Comparison of ENCODE assay signal across 11 cellular contexts in genomic region chr6:582370-582769, GRCh38.
DNase-seq lines count a peak whose midpoint lies in the region; ATAC-seq, FAIRE-seq and TF ChIP-seq lines count a peak whose summit lies in the region.
"Had no signal": no experiment of that assay in that cellular context is flagged by ENCODE, and none has a peak within 500 bp of the region (broad histone marks: within the 10 kb centered on the region; RNA-seq: fewer than 3 reads in every experiment).

No MANE protein-coding gene starts in this region.

- WGBS in mammary epithelial cell (ENCODE audit: low coverage, missing lambda C conversion rate) = 66% methylated on average over 11 of the region's 12 CpGs
- WGBS in heart left ventricle, 4 donors = 80 to 90% (median 82%) methylated on average over 12 of the region's 12 CpGs

- no peak overlapping the region for H3K9ac ChIP-seq in mammary epithelial cell (ENCODE audit: insufficient read depth, low read length)

- H3K27ac ChIP-seq in mammary epithelial cell (ENCODE audit: insufficient read depth, low read depth, low read length) (no peak overlapping the region), heart left ventricle (peak overlapping the region in 1 of 12 donors; percentile 44)

- in situ Hi-C loops in mammary epithelial cell (cut with MboI; ENCODE audit: low sequenced_read_pairs in 2 of 2) = loop anchor here (25.0 kb wide), 2 partner anchors 755 to 805 kb away; partner anchors contain the start of gene FOXF2 (in 1 of the 2)

- H3K4me2 ChIP-seq in mammary epithelial cell (ENCODE audit: insufficient read depth, low read depth, low read length) = peak overlapping the region; percentile 18

- no peak for ATAC-seq in HG03175 (IDR thresholded peaks at IDR 0.05; ENCODE audit: unreplicated experiment)
- ATAC-seq in heart left ventricle = no peak
- ATAC-seq: stimulated activated naive B cell treated with anti-CD40 and anti-IgM and Interleukin-4, amounts not matched to agents 10 μg/mL and 1 μg/mL and 100 μg/mL, for 72 hours had no signal

- TF ChIP-seq POLR2A in heart left ventricle (IDR thresholded peaks at IDR 0.05) = no peak

- dilution Hi-C loops in mammary epithelial cell (cut with HindIII; ENCODE audit: low sequenced_read_pairs) = no loop called here

- H3K27me3 ChIP-seq in mammary epithelial cell (ENCODE audit: insufficient read depth, low read length) = no peaks in the 10 kb centered on the region
- no peaks in the 10 kb centered on the region for H3K27me3 ChIP-seq in kidney epithelial cell (ENCODE audit: control insufficient read depth, insufficient read depth, low read length)
- no peaks in the 10 kb centered on the region for H3K27me3 ChIP-seq in heart left ventricle

- H3K79me2 ChIP-seq in mammary epithelial cell (ENCODE audit: insufficient read depth, low read length) = no peaks in the 10 kb centered on the region

- intact Hi-C loops in mammary epithelial cell (cut with micrococcal nuclease) = loop anchor here (10.0 kb wide), 1 partner anchor 288 kb away; the partner anchor contains the start of gene DUSP22
- intact Hi-C loops in heart left ventricle (cut with DNase I) = no loop called here

- no peaks in the 10 kb centered on the region for H3K36me3 ChIP-seq in mammary epithelial cell (ENCODE audit: insufficient read depth, low read length)
- H3K36me3 ChIP-seq in kidney epithelial cell (ENCODE audit: control insufficient read depth, insufficient read depth, low read length) = peaks cover 1% of the 10 kb centered on the region
- H3K36me3 ChIP-seq in heart left ventricle = no peaks in the 10 kb centered on the region

- no peaks in the 10 kb centered on the region for H4K20me1 ChIP-seq in mammary epithelial cell (ENCODE audit: insufficient read depth, low read length)

- no peak for FAIRE-seq in HTR-8/SVneo (lab: Jason Lieb, UNC)

- H2AFZ ChIP-seq in mammary epithelial cell (ENCODE audit: low read depth, low read length) = no peak overlapping the region

- H3K4me1 ChIP-seq in mammary epithelial cell (ENCODE audit: insufficient read depth, low read length) = peaks cover 17% of the 10 kb centered on the region
- H3K4me1 ChIP-seq in heart left ventricle = peaks cover 0 to 15% (median 7%) of the 10 kb centered on the region in 12 donors

- CTCF ChIA-PET in mammary epithelial cell (lab: Charles Lee; ENCODE audit: low non-redundant PET) = interaction anchor here (0.6 kb wide), 1 partner anchor 11 kb away, joined by 3 read pairs; no protein-coding TSS in a partner anchor

- H3K9me3 ChIP-seq in mammary epithelial cell (replicated peaks; ENCODE audit: insufficient read depth, low read length) (no peaks in the 10 kb centered on the region), heart left ventricle (no peaks in the 10 kb centered on the region)

- DNase-seq in 8988T = peak; percentile 56
- DNase-seq in HTR-8/SVneo (ENCODE audit: insufficient read length, low spot score) = peak; percentile 53
- DNase-seq in mammary epithelial cell = no peak
- peak; percentile 12 for DNase-seq in kidney epithelial cell (ENCODE audit: low read depth)
- no peak for DNase-seq in anterior cingulate cortex (lab: John Stamatoyannopoulos, UW)
- DNase-seq in GM20000 (ENCODE audit: low spot score) = no peak
- no peak for DNase-seq in heart left ventricle
- DNase-seq: NCI-H2029; stimulated activated CD4-positive, alpha-beta T cell treated with anti-CD3 and anti-CD28 coated beads, Interleukin-4, amount 100 ng/mL, for 1 hour; stimulated activated naive B cell treated with anti-CD40 and anti-IgM and Interleukin-4, amounts not matched to agents 10 μg/mL and 1 μg/mL and 100 μg/mL, for 72 hours had no signal

- no peak overlapping the region for H3K4me3 ChIP-seq in mammary epithelial cell (replicated peaks in 1 of 3; ENCODE audit: insufficient read depth in 1 of 3, low read depth in 2 of 3, low read length in 3 of 3)
- H3K4me3 ChIP-seq in kidney epithelial cell (ENCODE audit: low read depth, low read length) = no peak overlapping the region
- H3K4me3 ChIP-seq in heart left ventricle = no peak overlapping the region

- TF ChIP-seq CTCF in mammary epithelial cell (conservative IDR thresholded peaks at IDR 0.05 in 1 of 2, IDR thresholded peaks at IDR 0.05 in 1 of 2; ENCODE audit: extremely low read depth in 1 of 2, insufficient read depth in 1 of 2, low read depth in 1 of 2, low read length in 2 of 2) (no peak), kidney epithelial cell (IDR thresholded peaks at IDR 0.05; ENCODE audit: insufficient read depth, low read length, poor library complexity, severe bottlenecking) (no peak), GM20000 (IDR thresholded peaks at IDR 0.05; ENCODE audit: extremely low read depth, missing control alignments) (no peak), heart left ventricle (IDR thresholded peaks at IDR 0.05) (no peak)

- no TSS peak for BruUV-seq in mammary epithelial cell (replicated peaks; lab: Mats Ljungman, UMichigan)

Comparison
In these comparisons a context has a peak if more than half of its experiments do, and no peak if none do; other contexts are left out.
1. DNase-seq: peak in 8988T (single experiment), HTR-8/SVneo (single experiment) and kidney epithelial cell (single experiment); none in mammary epithelial cell (single experiment), anterior cingulate cortex (0 of 58), GM20000 (single experiment) and heart left ventricle (0 of 5).